In the genomic region with DNA sequence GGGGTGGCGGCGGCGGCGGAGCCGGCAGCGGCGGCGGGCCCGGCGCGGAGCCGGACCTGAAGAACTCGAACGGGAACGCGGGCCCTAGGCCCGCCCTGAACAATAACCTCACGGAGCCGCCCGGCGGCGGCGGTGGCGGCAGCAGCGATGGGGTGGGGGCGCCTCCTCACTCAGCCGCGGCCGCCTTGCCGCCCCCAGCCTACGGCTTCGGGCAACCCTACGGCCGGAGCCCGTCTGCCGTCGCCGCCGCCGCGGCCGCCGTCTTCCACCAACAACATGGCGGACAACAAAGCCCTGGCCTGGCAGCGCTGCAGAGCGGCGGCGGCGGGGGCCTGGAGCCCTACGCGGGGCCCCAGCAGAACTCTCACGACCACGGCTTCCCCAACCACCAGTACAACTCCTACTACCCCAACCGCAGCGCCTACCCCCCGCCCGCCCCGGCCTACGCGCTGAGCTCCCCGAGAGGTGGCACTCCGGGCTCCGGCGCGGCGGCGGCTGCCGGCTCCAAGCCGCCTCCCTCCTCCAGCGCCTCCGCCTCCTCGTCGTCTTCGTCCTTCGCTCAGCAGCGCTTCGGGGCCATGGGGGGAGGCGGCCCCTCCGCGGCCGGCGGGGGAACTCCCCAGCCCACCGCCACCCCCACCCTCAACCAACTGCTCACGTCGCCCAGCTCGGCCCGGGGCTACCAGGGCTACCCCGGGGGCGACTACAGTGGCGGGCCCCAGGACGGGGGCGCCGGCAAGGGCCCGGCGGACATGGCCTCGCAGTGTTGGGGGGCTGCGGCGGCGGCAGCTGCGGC, we compare ENCODE assay signal across 1 cellular context.
TF ChIP-seq lines count a peak whose summit lies in the region.

No MANE protein-coding gene starts in this region.

TF ChIP-seq in K562, 482 proteins besides CTCF, POLR2A, EP300 and RAD21 (continued from another document):
- TF ChIP-seq, protein P1, sequence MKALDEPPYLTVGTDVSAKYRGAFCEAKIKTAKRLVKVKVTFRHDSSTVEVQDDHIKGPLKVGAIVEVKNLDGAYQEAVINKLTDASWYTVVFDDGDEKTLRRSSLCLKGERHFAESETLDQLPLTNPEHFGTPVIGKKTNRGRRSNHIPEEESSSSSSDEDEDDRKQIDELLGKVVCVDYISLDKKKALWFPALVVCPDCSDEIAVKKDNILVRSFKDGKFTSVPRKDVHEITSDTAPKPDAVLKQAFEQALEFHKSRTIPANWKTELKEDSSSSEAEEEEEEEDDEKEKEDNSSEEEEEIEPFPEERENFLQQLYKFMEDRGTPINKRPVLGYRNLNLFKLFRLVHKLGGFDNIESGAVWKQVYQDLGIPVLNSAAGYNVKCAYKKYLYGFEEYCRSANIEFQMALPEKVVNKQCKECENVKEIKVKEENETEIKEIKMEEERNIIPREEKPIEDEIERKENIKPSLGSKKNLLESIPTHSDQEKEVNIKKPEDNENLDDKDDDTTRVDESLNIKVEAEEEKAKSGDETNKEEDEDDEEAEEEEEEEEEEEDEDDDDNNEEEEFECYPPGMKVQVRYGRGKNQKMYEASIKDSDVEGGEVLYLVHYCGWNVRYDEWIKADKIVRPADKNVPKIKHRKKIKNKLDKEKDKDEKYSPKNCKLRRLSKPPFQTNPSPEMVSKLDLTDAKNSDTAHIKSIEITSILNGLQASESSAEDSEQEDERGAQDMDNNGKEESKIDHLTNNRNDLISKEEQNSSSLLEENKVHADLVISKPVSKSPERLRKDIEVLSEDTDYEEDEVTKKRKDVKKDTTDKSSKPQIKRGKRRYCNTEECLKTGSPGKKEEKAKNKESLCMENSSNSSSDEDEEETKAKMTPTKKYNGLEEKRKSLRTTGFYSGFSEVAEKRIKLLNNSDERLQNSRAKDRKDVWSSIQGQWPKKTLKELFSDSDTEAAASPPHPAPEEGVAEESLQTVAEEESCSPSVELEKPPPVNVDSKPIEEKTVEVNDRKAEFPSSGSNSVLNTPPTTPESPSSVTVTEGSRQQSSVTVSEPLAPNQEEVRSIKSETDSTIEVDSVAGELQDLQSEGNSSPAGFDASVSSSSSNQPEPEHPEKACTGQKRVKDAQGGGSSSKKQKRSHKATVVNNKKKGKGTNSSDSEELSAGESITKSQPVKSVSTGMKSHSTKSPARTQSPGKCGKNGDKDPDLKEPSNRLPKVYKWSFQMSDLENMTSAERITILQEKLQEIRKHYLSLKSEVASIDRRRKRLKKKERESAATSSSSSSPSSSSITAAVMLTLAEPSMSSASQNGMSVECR (CRISPR knock-in tag; IDR thresholded peaks at IDR 0.05): no peak; the same call in 1 of the 2 replicates
- TF ChIP-seq, protein P2, sequence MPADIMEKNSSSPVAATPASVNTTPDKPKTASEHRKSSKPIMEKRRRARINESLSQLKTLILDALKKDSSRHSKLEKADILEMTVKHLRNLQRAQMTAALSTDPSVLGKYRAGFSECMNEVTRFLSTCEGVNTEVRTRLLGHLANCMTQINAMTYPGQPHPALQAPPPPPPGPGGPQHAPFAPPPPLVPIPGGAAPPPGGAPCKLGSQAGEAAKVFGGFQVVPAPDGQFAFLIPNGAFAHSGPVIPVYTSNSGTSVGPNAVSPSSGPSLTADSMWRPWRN (IDR thresholded peaks at IDR 0.05; ENCODE audit: low read depth): no peak
- TF ChIP-seq MTF1 (CRISPR knock-in tag; IDR thresholded peaks at IDR 0.05; ENCODE audit: borderline replicate concordance) (no peak), ZBTB1 (CRISPR knock-in tag; IDR thresholded peaks at IDR 0.05; ENCODE audit: borderline replicate concordance, low read depth) (0 out of 2 replicates have a peak, but pooled peaks have one; percentile 39), TAF9B (IDR thresholded peaks at IDR 0.05; ENCODE audit: partially characterized antibody) (no peak), CC2D1A (IDR thresholded peaks at IDR 0.05) (no peak), ARHGAP35 (IDR thresholded peaks at IDR 0.05; ENCODE audit: partially characterized antibody) (no peak), ZNF324 (CRISPR knock-in tag; IDR thresholded peaks at IDR 0.05) (no peak), MAZ (CRISPR knock-in tag; conservative IDR thresholded peaks at IDR 0.05 in 1 of 2, IDR thresholded peaks at IDR 0.05 in 1 of 2) (peak; percentile 45 to 74; a peak in 2 of 4 replicates), CBFB (CRISPR knock-in tag; IDR thresholded peaks at IDR 0.05) (no peak), SIN3B (IDR thresholded peaks at IDR 0.05; ENCODE audit: low read depth) (peak; percentile 23; the same call in 1 of the 2 replicates), CBFA2T2 (conservative IDR thresholded peaks at IDR 0.05) (no peak)
- TF ChIP-seq, protein P3, sequence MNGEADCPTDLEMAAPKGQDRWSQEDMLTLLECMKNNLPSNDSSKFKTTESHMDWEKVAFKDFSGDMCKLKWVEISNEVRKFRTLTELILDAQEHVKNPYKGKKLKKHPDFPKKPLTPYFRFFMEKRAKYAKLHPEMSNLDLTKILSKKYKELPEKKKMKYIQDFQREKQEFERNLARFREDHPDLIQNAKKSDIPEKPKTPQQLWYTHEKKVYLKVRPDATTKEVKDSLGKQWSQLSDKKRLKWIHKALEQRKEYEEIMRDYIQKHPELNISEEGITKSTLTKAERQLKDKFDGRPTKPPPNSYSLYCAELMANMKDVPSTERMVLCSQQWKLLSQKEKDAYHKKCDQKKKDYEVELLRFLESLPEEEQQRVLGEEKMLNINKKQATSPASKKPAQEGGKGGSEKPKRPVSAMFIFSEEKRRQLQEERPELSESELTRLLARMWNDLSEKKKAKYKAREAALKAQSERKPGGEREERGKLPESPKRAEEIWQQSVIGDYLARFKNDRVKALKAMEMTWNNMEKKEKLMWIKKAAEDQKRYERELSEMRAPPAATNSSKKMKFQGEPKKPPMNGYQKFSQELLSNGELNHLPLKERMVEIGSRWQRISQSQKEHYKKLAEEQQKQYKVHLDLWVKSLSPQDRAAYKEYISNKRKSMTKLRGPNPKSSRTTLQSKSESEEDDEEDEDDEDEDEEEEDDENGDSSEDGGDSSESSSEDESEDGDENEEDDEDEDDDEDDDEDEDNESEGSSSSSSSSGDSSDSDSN (IDR thresholded peaks at IDR 0.05; ENCODE audit: borderline replicate concordance in 1 of 2, low read depth in 2 of 2, low read length in 2 of 2): peak; percentile 45 to 63; a peak in 2 of 4 replicates
- TF ChIP-seq, protein P4, sequence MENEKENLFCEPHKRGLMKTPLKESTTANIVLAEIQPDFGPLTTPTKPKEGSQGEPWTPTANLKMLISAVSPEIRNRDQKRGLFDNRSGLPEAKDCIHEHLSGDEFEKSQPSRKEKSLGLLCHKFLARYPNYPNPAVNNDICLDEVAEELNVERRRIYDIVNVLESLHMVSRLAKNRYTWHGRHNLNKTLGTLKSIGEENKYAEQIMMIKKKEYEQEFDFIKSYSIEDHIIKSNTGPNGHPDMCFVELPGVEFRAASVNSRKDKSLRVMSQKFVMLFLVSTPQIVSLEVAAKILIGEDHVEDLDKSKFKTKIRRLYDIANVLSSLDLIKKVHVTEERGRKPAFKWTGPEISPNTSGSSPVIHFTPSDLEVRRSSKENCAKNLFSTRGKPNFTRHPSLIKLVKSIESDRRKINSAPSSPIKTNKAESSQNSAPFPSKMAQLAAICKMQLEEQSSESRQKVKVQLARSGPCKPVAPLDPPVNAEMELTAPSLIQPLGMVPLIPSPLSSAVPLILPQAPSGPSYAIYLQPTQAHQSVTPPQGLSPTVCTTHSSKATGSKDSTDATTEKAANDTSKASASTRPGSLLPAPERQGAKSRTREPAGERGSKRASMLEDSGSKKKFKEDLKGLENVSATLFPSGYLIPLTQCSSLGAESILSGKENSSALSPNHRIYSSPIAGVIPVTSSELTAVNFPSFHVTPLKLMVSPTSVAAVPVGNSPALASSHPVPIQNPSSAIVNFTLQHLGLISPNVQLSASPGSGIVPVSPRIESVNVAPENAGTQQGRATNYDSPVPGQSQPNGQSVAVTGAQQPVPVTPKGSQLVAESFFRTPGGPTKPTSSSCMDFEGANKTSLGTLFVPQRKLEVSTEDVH (IDR thresholded peaks at IDR 0.05; ENCODE audit: low read depth, partially characterized antibody): no peak
